Comparison of ENCODE assay signal across 1 cellular context in the genomic region with DNA sequence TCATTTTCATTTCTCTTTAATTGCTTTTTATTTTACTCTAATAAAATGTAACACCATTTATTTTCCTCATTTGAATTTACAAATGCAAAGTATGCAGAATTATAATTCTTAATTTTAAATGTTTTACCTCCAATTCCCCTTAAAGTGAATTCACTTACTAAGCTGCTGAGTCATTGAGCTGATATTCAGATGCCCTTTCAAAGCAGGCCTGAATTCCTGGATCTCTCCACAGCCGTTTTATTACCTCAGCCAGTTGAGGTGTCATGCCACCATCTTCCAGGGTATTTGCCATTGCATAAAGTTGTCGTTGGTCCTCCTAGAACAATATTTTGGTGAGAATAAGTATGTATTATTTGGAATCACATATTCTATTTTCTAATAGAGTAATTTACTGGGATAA.
TF ChIP-seq lines count a peak whose summit lies in the region.

No MANE protein-coding gene starts in this region.

TF ChIP-seq in H1, 55 proteins besides CTCF, POLR2A, EP300 and RAD21 (continued from another document):
- TF ChIP-seq ZNF274 (IDR thresholded peaks at IDR 0.05; ENCODE audit: borderline replicate concordance, extremely low read depth, low read length) (no peak), MAFK (IDR thresholded peaks at IDR 0.05; ENCODE audit: low read depth, low read length) (peak; percentile 77)
